ENCODE assay signal across 18 cellular contexts in the genomic region with DNA sequence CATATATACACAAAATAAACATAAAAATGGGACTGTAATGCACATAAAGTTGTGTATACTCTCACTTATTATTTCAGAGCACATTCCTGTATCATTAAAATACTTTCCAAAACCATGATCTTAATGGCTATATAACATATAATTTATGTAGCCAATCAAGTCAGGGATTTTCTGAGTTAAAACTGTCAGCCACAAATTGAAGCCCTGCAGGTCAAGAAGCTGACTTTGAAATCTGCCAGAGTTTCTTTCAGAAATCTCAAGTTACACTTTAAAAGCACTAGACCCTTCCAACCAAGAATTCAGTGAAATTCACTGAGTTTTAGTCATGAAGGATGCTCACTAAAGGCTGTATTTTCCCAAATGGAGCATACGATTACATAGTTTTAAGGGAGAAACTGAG. TPM values are rescaled to one million over a fixed set of nuclear protein-coding genes. Genes with fewer than 3 reads are reported as not detected.
DNase-seq lines count a peak whose midpoint lies in the region; ATAC-seq and TF ChIP-seq lines count a peak whose summit lies in the region.
"Had no signal": no experiment of that assay in that cellular context is flagged by ENCODE, and none has a peak within 500 bp of the region (broad histone marks: within the 10 kb centered on the region; RNA-seq: fewer than 3 reads in every experiment).

No MANE protein-coding gene starts in this region.

- H3K27me3 Mint-ChIP-seq in nephron progenitor cell (ENCODE audit: low read depth, poor library complexity), result no peaks in the 10 kb centered on the region
- H3K27me3 Mint-ChIP-seq: B cell; CD4-positive, alpha-beta T cell had no signal

- H3K9me2 ChIP-seq in GM23248 (ENCODE audit: insufficient read depth), result no peaks in the 10 kb centered on the region

- TF ChIP-seq CTCF in cardiac muscle cell (IDR thresholded peaks at IDR 0.05; ENCODE audit: low read depth, low read length), result no peak
- no peak for TF ChIP-seq CTCF in heart right ventricle (IDR thresholded peaks at IDR 0.05)
- TF ChIP-seq CTCF in choroid plexus epithelial cell (conservative IDR thresholded peaks at IDR 0.05; ENCODE audit: low read depth, low read length), result no peak
- no peak for TF ChIP-seq CTCF in nephron progenitor cell (IDR thresholded peaks at IDR 0.05)

- H3K4me3 Mint-ChIP-seq in nephron progenitor cell, result no peak overlapping the region
- H3K4me3 Mint-ChIP-seq: B cell; CD4-positive, alpha-beta T cell; CD8-positive, alpha-beta T cell had no signal

- peak overlapping the region; percentile 15 for H3K27ac Mint-ChIP-seq in nephron progenitor cell
- H3K27ac Mint-ChIP-seq: B cell; CD4-positive, alpha-beta T cell; CD8-positive, alpha-beta T cell had no signal

- H3K27me3 ChIP-seq in cardiac muscle cell (no peaks in the 10 kb centered on the region), heart right ventricle (no peaks in the 10 kb centered on the region), GM23248 (replicated peaks; ENCODE audit: insufficient read depth) (no peaks in the 10 kb centered on the region)
- H3K27me3 ChIP-seq: BLaER1 treated with 17β-estradiol and CSF1 and Interleukin-3, amounts not matched to agents 10 nM and 100 nM had no signal

- peaks cover 21% of the 10 kb centered on the region for H3K4me1 Mint-ChIP-seq in nephron progenitor cell
- H3K4me1 Mint-ChIP-seq: B cell had no signal

- intact Hi-C loops in heart right ventricle (cut with DNase I), result no loop called here

- no peaks in the 10 kb centered on the region; the same call in 1 of the 2 replicates for H4K20me1 ChIP-seq in GM23248 (ENCODE audit: insufficient read depth)

- WGBS in heart right ventricle, 2 donors, result 94 to 96% methylated on average over 1 of the region's 1 CpG
- WGBS in GM23248 (ENCODE audit: low coverage in 1 of 2, low lambda C conversion rate in 2 of 2, missing lambda C conversion rate in 2 of 2), 2 experiments, result 100% methylated on average over 1 of the region's 1 CpG

- H3K27ac ChIP-seq in cardiac muscle cell, result peak overlapping the region; percentile 42
- H3K27ac ChIP-seq in heart right ventricle, result no peak overlapping the region
- no peak overlapping the region for H3K27ac ChIP-seq in GM23248
- H3K27ac ChIP-seq: 22Rv1; A549; BLaER1 treated with 17β-estradiol and CSF1 and Interleukin-3, amounts not matched to agents 10 nM and 100 nM; C4-2B had no signal

- no peak overlapping the region for H3K4me3 ChIP-seq in cardiac muscle cell
- H3K4me3 ChIP-seq in heart right ventricle, result no peak overlapping the region
- H3K4me3 ChIP-seq in choroid plexus epithelial cell (ENCODE audit: low read depth, low read length), result no peak overlapping the region
- no peak overlapping the region for H3K4me3 ChIP-seq in GM23248
- H3K4me3 ChIP-seq: A549; BLaER1 treated with 17β-estradiol and CSF1 and Interleukin-3, amounts not matched to agents 10 nM and 100 nM had no signal

- peaks cover 17% of the 10 kb centered on the region; the same call in 1 of the 2 replicates for H3K79me2 ChIP-seq in GM23248 (ENCODE audit: insufficient read depth)

- no peak overlapping the region for H2AFZ ChIP-seq in GM23248

- H3K4me1 ChIP-seq in cardiac muscle cell (ENCODE audit: low read depth) (peaks cover 35% of the 10 kb centered on the region), heart right ventricle (peaks cover 3 to 36% (median 15%) of the 10 kb centered on the region in 9 donors), GM23248 (ENCODE audit: insufficient read depth) (peaks cover 7% of the 10 kb centered on the region; the same call in 1 of the 2 replicates)
- H3K4me1 ChIP-seq: Caco-2 had no signal

- no peak overlapping the region for H3K9ac ChIP-seq in GM23248
- H3K9ac ChIP-seq: BLaER1 treated with 17β-estradiol and CSF1 and Interleukin-3, amounts not matched to agents 10 nM and 100 nM had no signal

- in situ Hi-C loops in GM23248 (cut with MboI), result no loop called here

- H3K36me3 ChIP-seq in cardiac muscle cell, result no peaks in the 10 kb centered on the region
- peaks cover 0 to 55% (median 6%) of the 10 kb centered on the region in 9 donors for H3K36me3 ChIP-seq in heart right ventricle
- 0 out of 2 replicates have a peak, but pooled peaks cover 10% of the 10 kb centered on the region for H3K36me3 ChIP-seq in GM23248 (ENCODE audit: low read depth)

- H3K9me3 ChIP-seq in cardiac muscle cell (ENCODE audit: low read depth) (no peaks in the 10 kb centered on the region), heart right ventricle (no peaks in the 10 kb centered on the region), GM23248 (ENCODE audit: low read depth) (no peaks in the 10 kb centered on the region)
- H3K9me3 ChIP-seq: A549; BLaER1 treated with 17β-estradiol and CSF1 and Interleukin-3, amounts not matched to agents 10 nM and 100 nM; Caco-2 had no signal

- H3K4me2 ChIP-seq in GM23248 (ENCODE audit: unreplicated experiment), result no peak overlapping the region
- H3K4me2 ChIP-seq: A549; BLaER1 treated with 17β-estradiol and CSF1 and Interleukin-3, amounts not matched to agents 10 nM and 100 nM had no signal

- H3F3A ChIP-seq in GM23248 (ENCODE audit: insufficient read depth), result peaks cover 11% of the 10 kb centered on the region; the same call in 1 of the 2 replicates

- no peak for DNase-seq in cardiac muscle cell (ENCODE audit: low read depth in 1 of 2, low spot score in 1 of 2)
- no peak for DNase-seq in heart right ventricle
- peak; percentile 12 for DNase-seq in choroid plexus epithelial cell (ENCODE audit: low read depth)
- no peak for DNase-seq in nephron progenitor cell
- no peak for DNase-seq in GM23248
- DNase-seq: AML-193; Caco-2; Calu3; CD4-positive, alpha-beta T cell; CD8-positive, alpha-beta T cell; DMS79 treated with DMSO at 0.1 percent for 48 hours; GF-D8 had no signal

- ATAC-seq in heart right ventricle, result no peak
- no peak for ATAC-seq in HG03460 (IDR thresholded peaks at IDR 0.05; ENCODE audit: unreplicated experiment)
- ATAC-seq: A549; CD8-positive, alpha-beta T cell had no signal

- H3K9me3 Mint-ChIP-seq in nephron progenitor cell, result peaks cover 4% of the 10 kb centered on the region
- H3K9me3 Mint-ChIP-seq: CD4-positive, alpha-beta T cell; CD8-positive, alpha-beta T cell had no signal

- peaks cover 41% of the 10 kb centered on the region for H3K36me3 Mint-ChIP-seq in nephron progenitor cell (ENCODE audit: low read depth)

RNA-seq across cellular contexts. Expression of gene PHF21A, which starts 47.6 kb away (rescaled TPM):
- total RNA-seq in cardiac muscle cell, result 38.2 and 55.6 TPM in 2 replicates
- 42.1 and 51.4 TPM in 2 replicates for polyA plus RNA-seq in cardiac muscle cell
- 10 to 100 TPM; 25.7 to 48.0 (median 38.1) TPM for total RNA-seq in heart right ventricle
- 10 to 100 TPM in 1 of 2 donors, 1 to 10 TPM in 1; 9.6 to 18.2 TPM for polyA plus RNA-seq in heart right ventricle
- 11.2 and 11.8 TPM in 2 replicates for total RNA-seq in GM23248 (2014; rRNA removed; shearing (Covaris generic))
- polyA plus RNA-seq in GM23248 (2016; fragmentation: Nextera tagmentation; extraction: Ambion mirVana), result 17.0 and 22.3 TPM in 2 replicates
